In genomic region chr5:123549256-123549904, GRCh38 we compare ENCODE assay signal across 1 cellular context.
A peak's percentile ranks its signal among the peaks of the same experiment; 100 is the strongest.
TF ChIP-seq lines count a peak whose summit lies in the region.

No MANE protein-coding gene starts in this region.

TF ChIP-seq in GM12878, 131 proteins besides CTCF, POLR2A, EP300 and RAD21 (continued from another document and continues in another):
- TF ChIP-seq E4F1 (IDR thresholded peaks at IDR 0.05; ENCODE audit: borderline replicate concordance, partially characterized antibody) (no peak), ZBTB11 (CRISPR knock-in tag; IDR thresholded peaks at IDR 0.05) (no peak), SREBF2 (IDR thresholded peaks at IDR 0.05; ENCODE audit: low read length) (no peak), GATAD2B (conservative IDR thresholded peaks at IDR 0.05; ENCODE audit: low read depth) (peak; percentile 42; the same call in 1 of the 2 replicates), PAX8 (IDR thresholded peaks at IDR 0.05) (no peak), KLF5 (IDR thresholded peaks at IDR 0.05; ENCODE audit: partially characterized antibody) (no peak), MEF2B (IDR thresholded peaks at IDR 0.05; ENCODE audit: partially characterized antibody, poor library complexity, severe bottlenecking) (peak; percentile 87), CHD2 (IDR thresholded peaks at IDR 0.05; ENCODE audit: borderline replicate concordance, low read depth, low read length) (0 out of 2 replicates have a peak, but pooled peaks have one; percentile 56), BCL11A (IDR thresholded peaks at IDR 0.05; ENCODE audit: low read depth, low read length) (peak; percentile 70), NR2C1 (IDR thresholded peaks at IDR 0.05) (peak; percentile 68; the same call in 1 of the 2 replicates), SREBF1 (IDR thresholded peaks at IDR 0.05; ENCODE audit: low read length) (no peak), NR2F1 (conservative IDR thresholded peaks at IDR 0.05) (peak; percentile 92), KAT2A (conservative IDR thresholded peaks at IDR 0.05; ENCODE audit: control insufficient read depth, low read depth, low read length) (no peak), ZNF592 (IDR thresholded peaks at IDR 0.05) (no peak), FOXM1 (IDR thresholded peaks at IDR 0.05; ENCODE audit: low read depth, low read length) (peak; percentile 88), SIN3A (IDR thresholded peaks at IDR 0.05; ENCODE audit: low read depth, low read length) (no peak), ZNF274 (IDR thresholded peaks at IDR 0.05; ENCODE audit: insufficient read depth, insufficient read length) (no peak), NKRF (conservative IDR thresholded peaks at IDR 0.05) (peak; percentile 39; the same call in 1 of the 2 replicates), ATF2 (IDR thresholded peaks at IDR 0.05; ENCODE audit: low read length) (peak; percentile 58; the same call in 1 of the 2 replicates), NRF1 (conservative IDR thresholded peaks at IDR 0.05; ENCODE audit: low read depth, low read length) (no peak), EGR1 (IDR thresholded peaks at IDR 0.05; ENCODE audit: borderline replicate concordance in 1 of 2, low read depth in 2 of 2, low read length in 2 of 2) (no peak), MXI1 (IDR thresholded peaks at IDR 0.05; ENCODE audit: low read depth, low read length) (peak; percentile 43; the same call in 1 of the 2 replicates), BMI1 (IDR thresholded peaks at IDR 0.05; ENCODE audit: borderline replicate concordance) (0 out of 2 replicates have a peak, but pooled peaks have one; percentile 58), ZBTB4 (CRISPR knock-in tag; IDR thresholded peaks at IDR 0.05) (no peak), CUX1 (IDR thresholded peaks at IDR 0.05; ENCODE audit: insufficient replicate concordance, low read depth, low read length) (no peak), SMARCA5 (IDR thresholded peaks at IDR 0.05) (no peak), IRF4 (IDR thresholded peaks at IDR 0.05; ENCODE audit: low read depth, low read length) (no peak), CBX3 (IDR thresholded peaks at IDR 0.05; ENCODE audit: borderline replicate concordance, low read depth) (no peak), ETV6 (conservative IDR thresholded peaks at IDR 0.05 in 1 of 2, IDR thresholded peaks at IDR 0.05 in 1 of 2; ENCODE audit: borderline replicate concordance in 1 of 2, low read depth in 1 of 2) (peak in 1 of 2 experiments; percentile 55; a peak in 1 of 4 replicates), RUNX3 (IDR thresholded peaks at IDR 0.05; ENCODE audit: low read length) (peak; percentile 84), TARDBP (IDR thresholded peaks at IDR 0.05; ENCODE audit: borderline replicate concordance) (no peak), HDGF (IDR thresholded peaks at IDR 0.05) (no peak), HDAC2 (IDR thresholded peaks at IDR 0.05) (no peak), MYB (IDR thresholded peaks at IDR 0.05; ENCODE audit: borderline replicate concordance, low read depth, low read length) (no peak)
